ENCODE assay signal across 8 cellular contexts in genomic region chr1:117605811-117606607, GRCh38. TPM values are rescaled to one million over a fixed set of nuclear protein-coding genes. Genes with fewer than 3 reads are reported as not detected.
DNase-seq lines count a peak whose midpoint lies in the region; ATAC-seq, FAIRE-seq and TF ChIP-seq lines count a peak whose summit lies in the region.

TENT5C (plus strand) TSS chr1:117606048; CDS start chr1:117622869, 16,821 bp downstream.

- H3K4me1 ChIP-seq in parathyroid adenoma (no peaks in the 10 kb centered on the region), tibial nerve (peaks cover 0 to 21% (median 3%) of the 10 kb centered on the region in 4 donors)

- H3K4me3 ChIP-seq in SU-DHL-6 (ENCODE audit: insufficient read depth, low read length, poor library complexity, severe bottlenecking) (peak within 1 kb of the TSS; percentile 59), parathyroid adenoma (ENCODE audit: low read depth, low read length) (peak within 1 kb of the TSS; percentile 96), tibial nerve (peak within 1 kb of the TSS; percentile 60 to 97 (median 75))

- DNase-seq in GM12891 (ENCODE audit: insufficient read length, low spot score): peak; percentile 92
- peak; percentile 96 to 99 (median 97) for DNase-seq in NCI-H1417 (lab: John Stamatoyannopoulos, UW)
- peak; percentile 96 for DNase-seq in activated naive CD8-positive, alpha-beta T cell treated with anti-CD3 and anti-CD28 coated beads, Interleukin-2, amount 50 U/mL, for 16 hours (ENCODE audit: low read depth, low spot score)
- peak; percentile 98 for DNase-seq in cardiac septum (ENCODE audit: low spot score)
- peak; percentile 95 for DNase-seq in tibial nerve (ENCODE audit: low spot score in 2 of 2)

- H3K9ac ChIP-seq in SU-DHL-6 (ENCODE audit: low read length) (peak within 1 kb of the TSS; percentile 43), parathyroid adenoma (peak within 1 kb of the TSS; percentile 35)

- no peaks in the 10 kb centered on the region for H3K36me3 ChIP-seq in SU-DHL-6 (ENCODE audit: low read length)
- H3K36me3 ChIP-seq in parathyroid adenoma (ENCODE audit: control insufficient read depth, insufficient read depth, low read length): no peaks in the 10 kb centered on the region
- no peaks in the 10 kb centered on the region for H3K36me3 ChIP-seq in tibial nerve

- H3F3A ChIP-seq in SU-DHL-6 (ENCODE audit: insufficient read depth): no peaks in the 10 kb centered on the region

- 1% methylated on average over 17 to 29 of the region's 68 CpGs for WGBS in tibial nerve, 2 donors

- FAIRE-seq in GM12891 (lab: Jason Lieb, UNC): peak; percentile 93

- H3K79me2 ChIP-seq in SU-DHL-6 (ENCODE audit: insufficient read depth, low read length) (no peaks in the 10 kb centered on the region), parathyroid adenoma (no peaks in the 10 kb centered on the region)

- no peak within 1 kb of the TSS for H3K27ac ChIP-seq in SU-DHL-6 (ENCODE audit: low read depth, low read length)
- peak within 1 kb of the TSS; percentile 92 for H3K27ac ChIP-seq in parathyroid adenoma
- H3K27ac ChIP-seq in tibial nerve: peak within 1 kb of the TSS; percentile 69 to 88 (median 85)

- H3K9me3 ChIP-seq in SU-DHL-6 (ENCODE audit: insufficient read depth, low read length) (no peaks in the 10 kb centered on the region), parathyroid adenoma (ENCODE audit: control insufficient read depth, low read length) (no peaks in the 10 kb centered on the region), tibial nerve (no peaks in the 10 kb centered on the region)

- H2AFZ ChIP-seq in SU-DHL-6 (ENCODE audit: low read depth, low read length, severe bottlenecking) (peak within 1 kb of the TSS; percentile 85), parathyroid adenoma (peak within 1 kb of the TSS; percentile 89)

- no peaks in the 10 kb centered on the region for H4K20me1 ChIP-seq in SU-DHL-6 (ENCODE audit: low read depth, low read length)

- H3K27me3 ChIP-seq in SU-DHL-6 (ENCODE audit: low read length) (no peaks in the 10 kb centered on the region), parathyroid adenoma (ENCODE audit: control insufficient read depth, insufficient read depth, low read length) (no peaks in the 10 kb centered on the region), tibial nerve (no peaks in the 10 kb centered on the region)

- peak; percentile 95 for ATAC-seq in HG02763 (IDR thresholded peaks at IDR 0.05; ENCODE audit: unreplicated experiment)

- peak; percentile 33; the same call in 1 of the 2 replicates for TF ChIP-seq POLR2A in GM12891 (IDR thresholded peaks at IDR 0.05; ENCODE audit: low read depth, low read length)
- peak; percentile 62 to 81 for TF ChIP-seq POLR2A in tibial nerve (IDR thresholded peaks at IDR 0.05)

- H3K4me2 ChIP-seq in SU-DHL-6 (ENCODE audit: low read depth, low read length, poor library complexity, severe bottlenecking): peak within 1 kb of the TSS; percentile 81
- H3K4me2 ChIP-seq in parathyroid adenoma (ENCODE audit: low read length): peak within 1 kb of the TSS; percentile 99

- H3K9me2 ChIP-seq in SU-DHL-6 (replicated peaks; ENCODE audit: insufficient read depth, low read length): no peaks in the 10 kb centered on the region

- TF ChIP-seq EP300 in tibial nerve (IDR thresholded peaks at IDR 0.05): peak; percentile 71 to 85

- no peak for TF ChIP-seq CTCF in SU-DHL-6 (IDR thresholded peaks at IDR 0.05; ENCODE audit: insufficient read depth, low read length, poor library complexity, severe bottlenecking)
- peak; percentile 4 for TF ChIP-seq CTCF in parathyroid adenoma (IDR thresholded peaks at IDR 0.05)
- TF ChIP-seq CTCF in tibial nerve (IDR thresholded peaks at IDR 0.05): peak in 1 of 5 experiments; percentile 34

- intact Hi-C loops in cardiac septum (cut with DNase I): loop anchor here (5.0 to 10.0 kb wide), 4 partner anchors 66 to 481 kb away; partner anchors contain the start of genes MAN1A2 and TRIM45

TF ChIP-seq in GM12891, 5 proteins besides CTCF, POLR2A, EP300 and RAD21:
- TF ChIP-seq TAF1 (IDR thresholded peaks at IDR 0.05; ENCODE audit: low read depth, low read length): peak; percentile 75
- no peak for TF ChIP-seq POLR2AphosphoS5 (IDR thresholded peaks at IDR 0.05; ENCODE audit: low read depth, low read length)
- no peak for TF ChIP-seq POU2F2 (IDR thresholded peaks at IDR 0.05; ENCODE audit: low read depth, low read length)
- TF ChIP-seq PAX5 (IDR thresholded peaks at IDR 0.05; ENCODE audit: insufficient read depth, low read length, severe bottlenecking): no peak
- no peak for TF ChIP-seq SPI1 (IDR thresholded peaks at IDR 0.05; ENCODE audit: low read depth, low read length)

RNA-seq across cellular contexts. Expression of gene TENT5C, which starts in this region (rescaled TPM):
- polyA plus RNA-seq in GM12891 (2012; ENCODE audit: low read depth, missing spikeins): 0.87 TPM
- total RNA-seq in cardiac septum (7.4 TPM), tibial nerve (1 to 10 TPM in 3 of 4 donors, under 1 TPM in 1; 0.60 to 2.5 (median 1.2) TPM)
